In genomic region chr14:21191261-21191808, GRCh38 we compare ENCODE assay signal across 1 cellular context.
TF ChIP-seq lines count a peak whose summit lies in the region.

No MANE protein-coding gene starts in this region.

TF ChIP-seq in HepG2, 621 proteins besides CTCF, POLR2A, EP300 and RAD21 (continued from another document):
- TF ChIP-seq, protein P1, sequence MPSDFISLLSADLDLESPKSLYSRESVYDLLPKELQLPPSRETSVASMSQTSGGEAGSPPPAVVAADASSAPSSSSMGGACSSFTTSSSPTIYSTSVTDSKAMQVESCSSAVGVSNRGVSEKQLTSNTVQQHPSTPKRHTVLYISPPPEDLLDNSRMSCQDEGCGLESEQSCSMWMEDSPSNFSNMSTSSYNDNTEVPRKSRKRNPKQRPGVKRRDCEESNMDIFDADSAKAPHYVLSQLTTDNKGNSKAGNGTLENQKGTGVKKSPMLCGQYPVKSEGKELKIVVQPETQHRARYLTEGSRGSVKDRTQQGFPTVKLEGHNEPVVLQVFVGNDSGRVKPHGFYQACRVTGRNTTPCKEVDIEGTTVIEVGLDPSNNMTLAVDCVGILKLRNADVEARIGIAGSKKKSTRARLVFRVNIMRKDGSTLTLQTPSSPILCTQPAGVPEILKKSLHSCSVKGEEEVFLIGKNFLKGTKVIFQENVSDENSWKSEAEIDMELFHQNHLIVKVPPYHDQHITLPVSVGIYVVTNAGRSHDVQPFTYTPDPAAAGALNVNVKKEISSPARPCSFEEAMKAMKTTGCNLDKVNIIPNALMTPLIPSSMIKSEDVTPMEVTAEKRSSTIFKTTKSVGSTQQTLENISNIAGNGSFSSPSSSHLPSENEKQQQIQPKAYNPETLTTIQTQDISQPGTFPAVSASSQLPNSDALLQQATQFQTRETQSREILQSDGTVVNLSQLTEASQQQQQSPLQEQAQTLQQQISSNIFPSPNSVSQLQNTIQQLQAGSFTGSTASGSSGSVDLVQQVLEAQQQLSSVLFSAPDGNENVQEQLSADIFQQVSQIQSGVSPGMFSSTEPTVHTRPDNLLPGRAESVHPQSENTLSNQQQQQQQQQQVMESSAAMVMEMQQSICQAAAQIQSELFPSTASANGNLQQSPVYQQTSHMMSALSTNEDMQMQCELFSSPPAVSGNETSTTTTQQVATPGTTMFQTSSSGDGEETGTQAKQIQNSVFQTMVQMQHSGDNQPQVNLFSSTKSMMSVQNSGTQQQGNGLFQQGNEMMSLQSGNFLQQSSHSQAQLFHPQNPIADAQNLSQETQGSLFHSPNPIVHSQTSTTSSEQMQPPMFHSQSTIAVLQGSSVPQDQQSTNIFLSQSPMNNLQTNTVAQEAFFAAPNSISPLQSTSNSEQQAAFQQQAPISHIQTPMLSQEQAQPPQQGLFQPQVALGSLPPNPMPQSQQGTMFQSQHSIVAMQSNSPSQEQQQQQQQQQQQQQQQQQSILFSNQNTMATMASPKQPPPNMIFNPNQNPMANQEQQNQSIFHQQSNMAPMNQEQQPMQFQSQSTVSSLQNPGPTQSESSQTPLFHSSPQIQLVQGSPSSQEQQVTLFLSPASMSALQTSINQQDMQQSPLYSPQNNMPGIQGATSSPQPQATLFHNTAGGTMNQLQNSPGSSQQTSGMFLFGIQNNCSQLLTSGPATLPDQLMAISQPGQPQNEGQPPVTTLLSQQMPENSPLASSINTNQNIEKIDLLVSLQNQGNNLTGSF (CRISPR knock-in tag; IDR thresholded peaks at IDR 0.05): no peak
- TF ChIP-seq MAFF (IDR thresholded peaks at IDR 0.05; ENCODE audit: low read depth, low read length) (no peak), TOE1 (CRISPR knock-in tag; IDR thresholded peaks at IDR 0.05) (no peak), RARA (CRISPR knock-in tag; IDR thresholded peaks at IDR 0.05) (no peak), KLF16 (CRISPR knock-in tag; IDR thresholded peaks at IDR 0.05) (no peak), NR2F2 (IDR thresholded peaks at IDR 0.05; ENCODE audit: borderline replicate concordance, low read depth) (no peak), ZFP62 (CRISPR knock-in tag; IDR thresholded peaks at IDR 0.05) (no peak), NCOR1 (IDR thresholded peaks at IDR 0.05; ENCODE audit: borderline replicate concordance, low read length) (no peak), HDAC1 (CRISPR knock-in tag; IDR thresholded peaks at IDR 0.05) (peak; percentile 6; the same call in 1 of the 2 replicates), ZNF7 (CRISPR knock-in tag; IDR thresholded peaks at IDR 0.05) (no peak), NCOA1 (CRISPR knock-in tag; IDR thresholded peaks at IDR 0.05) (no peak), ZNF569 (CRISPR knock-in tag; IDR thresholded peaks at IDR 0.05; ENCODE audit: borderline replicate concordance) (no peak), GFI1 (CRISPR knock-in tag; IDR thresholded peaks at IDR 0.05; ENCODE audit: borderline replicate concordance) (no peak), ZNF737 (CRISPR knock-in tag; IDR thresholded peaks at IDR 0.05; ENCODE audit: borderline replicate concordance) (0 out of 2 replicates have a peak, but pooled peaks have one; percentile 41), EHMT2 (IDR thresholded peaks at IDR 0.05; ENCODE audit: borderline replicate concordance, low read depth, low read length) (no peak; the same call in 1 of the 2 replicates)
- TF ChIP-seq, protein P2, sequence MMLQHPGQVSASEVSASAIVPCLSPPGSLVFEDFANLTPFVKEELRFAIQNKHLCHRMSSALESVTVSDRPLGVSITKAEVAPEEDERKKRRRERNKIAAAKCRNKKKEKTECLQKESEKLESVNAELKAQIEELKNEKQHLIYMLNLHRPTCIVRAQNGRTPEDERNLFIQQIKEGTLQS (CRISPR knock-in tag; IDR thresholded peaks at IDR 0.05): no peak
